23 cellular contexts compared by ENCODE assay signal in the genomic region with DNA sequence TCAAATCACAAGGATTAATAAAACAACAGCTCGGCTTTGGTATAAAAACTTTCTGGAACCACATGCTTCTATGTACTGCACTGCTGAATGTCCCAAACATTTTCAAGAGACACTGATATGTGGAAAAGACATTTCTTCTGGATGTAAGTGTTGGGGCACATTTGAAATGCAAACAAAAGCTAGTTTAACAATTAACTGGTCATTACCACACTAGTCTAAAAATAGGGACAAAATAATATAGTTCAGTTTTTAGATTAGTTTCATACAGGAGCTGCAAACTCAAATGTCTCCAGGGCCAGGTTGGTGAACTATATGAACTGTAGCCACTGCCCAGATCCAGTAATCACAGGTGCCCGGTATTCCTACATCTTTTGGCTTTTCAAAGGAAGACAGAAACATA. TPM values are rescaled to one million over a fixed set of nuclear protein-coding genes. Genes with fewer than 3 reads are reported as not detected.
DNase-seq lines count a peak whose midpoint lies in the region; ATAC-seq, FAIRE-seq and TF ChIP-seq lines count a peak whose summit lies in the region.
"Had no signal": no experiment of that assay in that cellular context is flagged by ENCODE, and none has a peak within 500 bp of the region (broad histone marks: within the 10 kb centered on the region; RNA-seq: fewer than 3 reads in every experiment).

No MANE protein-coding gene starts in this region.

- POLR2A ChIA-PET in HepG2 (lab: Yijun Ruan, JAX) = no interaction called here

- H3K4me2 ChIP-seq in HepG2 (ENCODE audit: low read depth, low read length) = 0 out of 2 replicates have a peak overlapping the region, but pooled peaks have one; percentile 8

- CTCF ChIA-PET in HepG2 (lab: Yijun Ruan, JAX; ENCODE audit: low intra/inter-chr PET ratio, low total read pairs) = no interaction called here

- peak; percentile 38 for ATAC-seq in GM21619 (IDR thresholded peaks at IDR 0.05; ENCODE audit: unreplicated experiment)
- peak; percentile 44 for ATAC-seq in HG03196 (IDR thresholded peaks at IDR 0.05; ENCODE audit: unreplicated experiment)
- peak; percentile 47; the same call in 2 of the 3 replicates for ATAC-seq in HepG2

- peaks cover 21% of the 10 kb centered on the region for H3K36me3 Mint-ChIP-seq in activated T-cell treated with anti-CD3 and anti-CD28 coated beads, Interleukin-2, amount 50 U/mL, for 24 hours (ENCODE audit: low read depth)

- H3K27ac Mint-ChIP-seq in activated T-cell treated with anti-CD3 and anti-CD28 coated beads, Interleukin-2, amount 50 U/mL, for 24 hours = peak overlapping the region; percentile 64

- H3K27me3 ChIP-seq in HepG2 (ENCODE audit: control insufficient read depth in 1 of 2, insufficient read depth in 2 of 2, low read length in 2 of 2) = no peaks in the 10 kb centered on the region; a peak in 1 of 5 replicates
- H3K27me3 ChIP-seq: esophagus squamous epithelium, right atrium auricular region, vagina had no signal

- TF ChIP-seq EP300 in HepG2 (IDR thresholded peaks at IDR 0.05; ENCODE audit: low read depth in 2 of 2, low read length in 2 of 2) (no peak), HepG2 (CRISPR knock-in tag; IDR thresholded peaks at IDR 0.05; ENCODE audit: borderline replicate concordance) (no peak)

- peaks cover 33% of the 10 kb centered on the region for H3K4me1 ChIP-seq in HepG2 (ENCODE audit: insufficient read depth, low read length)
- H3K4me1 ChIP-seq: right atrium auricular region, vagina had no signal

- H3K36me3 ChIP-seq in HepG2 (replicated peaks in 1 of 2; ENCODE audit: control insufficient read depth in 1 of 2, insufficient read depth in 2 of 2, low read length in 2 of 2) = no peaks in the 10 kb centered on the region
- H3K36me3 ChIP-seq: esophagus squamous epithelium, neutrophil, right atrium auricular region, vagina had no signal

- no TSS peak for BruUV-seq in HepG2 (replicated peaks; lab: Mats Ljungman, UMichigan)

- WGBS in HepG2 (ENCODE audit: low lambda C conversion rate) = 0% methylated on average over 2 of the region's 2 CpGs

- H2AFZ ChIP-seq in HepG2 (ENCODE audit: low read length) = no peak overlapping the region

- H3K9me3 ChIP-seq in HepG2 (ENCODE audit: low read length) = no peaks in the 10 kb centered on the region
- H3K9me3 ChIP-seq: esophagus squamous epithelium, neutrophil, right atrium auricular region, vagina had no signal

- H3K9me3 Mint-ChIP-seq in activated T-cell treated with anti-CD3 and anti-CD28 coated beads, Interleukin-2, amount 50 U/mL, for 24 hours = peaks cover 7% of the 10 kb centered on the region

- peak; percentile 44 for FAIRE-seq in HepG2 (lab: Jason Lieb, UNC)
- FAIRE-seq: A204.1 had no signal

- H3K27me3 Mint-ChIP-seq in activated T-cell treated with anti-CD3 and anti-CD28 coated beads, Interleukin-2, amount 50 U/mL, for 24 hours = no peaks in the 10 kb centered on the region

- in situ Hi-C loops in HepG2 (cut with HindIII; ENCODE audit: extremely low pct_ligation_motif_present, low pct_unique_long_range_greater_than_20kb) = no loop called here

- peaks cover 81% of the 10 kb centered on the region for H3K4me1 Mint-ChIP-seq in activated T-cell treated with anti-CD3 and anti-CD28 coated beads, Interleukin-2, amount 50 U/mL, for 24 hours (ENCODE audit: low read depth)

- H3K27ac ChIP-seq in HepG2 (ENCODE audit: extremely low read length, insufficient read depth, low read length) = peak overlapping the region; percentile 38
- H3K27ac ChIP-seq: C4-2B, esophagus squamous epithelium, neutrophil, right atrium auricular region, vagina had no signal

- H3K9ac ChIP-seq in HepG2 (ENCODE audit: insufficient read depth, low read depth, low read length) = no peak overlapping the region

- peak overlapping the region; percentile 63 for H3K4me3 Mint-ChIP-seq in activated T-cell treated with anti-CD3 and anti-CD28 coated beads, Interleukin-2, amount 50 U/mL, for 24 hours

- H3K79me2 ChIP-seq in HepG2 (ENCODE audit: insufficient read depth, low read length) = no peaks in the 10 kb centered on the region

- no peaks in the 10 kb centered on the region for H4K20me1 ChIP-seq in HepG2 (ENCODE audit: insufficient read depth, low read length)

- TF ChIP-seq CTCF in HepG2 (CRISPR knock-in tag; IDR thresholded peaks at IDR 0.05) = no peak

- TF ChIP-seq RAD21 in HepG2 (CRISPR knock-in tag; IDR thresholded peaks at IDR 0.05) = no peak

- no peak for DNase-seq in activated T-cell treated with anti-CD3 and anti-CD28 coated beads, Interleukin-2, amount 50 U/mL, for 24 hours
- DNase-seq in activated T-cell treated with anti-CD3 and anti-CD28 coated beads, Interleukin-2, amount 50 U/mL, for 1 hour = no peak
- DNase-seq in HepG2 (ENCODE audit: low spot score) = no peak
- no peak for DNase-seq in NCI-H2196 treated with DMSO at 0.1 percent for 48 hours (lab: John Stamatoyannopoulos, UW; ENCODE audit: unreplicated experiment)
- no peak for DNase-seq in mesenteric fat pad (ENCODE audit: low spot score)
- DNase-seq in epidermal melanocyte (ENCODE audit: insufficient read length, low spot score) = no peak
- DNase-seq: activated CD4-positive, alpha-beta T cell treated with anti-CD3 and anti-CD28 coated beads for 1 hour; DMS79 treated with DMSO at 0.1 percent for 48 hours; esophagus squamous epithelium; head of caudate nucleus; midbrain; NCI-H2081; NCI-H526; OCI-M1; T-helper 9 cell had no signal

- intact Hi-C loops in HepG2 (cut with micrococcal nuclease; ENCODE audit: unreplicated experiment) = no loop called here

- TF ChIP-seq POLR2A in HepG2 (IDR thresholded peaks at IDR 0.05; ENCODE audit: insufficient read depth in 1 of 2, low read depth in 2 of 2, low read length in 2 of 2) = no peak

- H3K4me3 ChIP-seq in HepG2 (replicated peaks in 1 of 3; ENCODE audit: insufficient read depth in 1 of 3, low read depth in 2 of 3, low read length in 3 of 3) = no peak overlapping the region
- H3K4me3 ChIP-seq: esophagus squamous epithelium, right atrium auricular region, vagina had no signal

TF ChIP-seq in HepG2, 621 proteins besides CTCF, POLR2A, EP300 and RAD21 (continues in another document):
- TF ChIP-seq FOXM1 (CRISPR knock-in tag; IDR thresholded peaks at IDR 0.05) (no peak), TAF1 (CRISPR knock-in tag; IDR thresholded peaks at IDR 0.05) (no peak)
- TF ChIP-seq, protein P1, sequence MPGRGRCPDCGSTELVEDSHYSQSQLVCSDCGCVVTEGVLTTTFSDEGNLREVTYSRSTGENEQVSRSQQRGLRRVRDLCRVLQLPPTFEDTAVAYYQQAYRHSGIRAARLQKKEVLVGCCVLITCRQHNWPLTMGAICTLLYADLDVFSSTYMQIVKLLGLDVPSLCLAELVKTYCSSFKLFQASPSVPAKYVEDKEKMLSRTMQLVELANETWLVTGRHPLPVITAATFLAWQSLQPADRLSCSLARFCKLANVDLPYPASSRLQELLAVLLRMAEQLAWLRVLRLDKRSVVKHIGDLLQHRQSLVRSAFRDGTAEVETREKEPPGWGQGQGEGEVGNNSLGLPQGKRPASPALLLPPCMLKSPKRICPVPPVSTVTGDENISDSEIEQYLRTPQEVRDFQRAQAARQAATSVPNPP (CRISPR knock-in tag; IDR thresholded peaks at IDR 0.05) = no peak

RNA-seq across cellular contexts. Expression of a gene that starts 3.2 kb away (rescaled TPM):
- total RNA-seq in HepG2 (2016; rRNA removed; fragmentation: Illumina TruSeq; extraction: Trizol) (not detected in 2 replicates), mesenteric fat pad (not detected)
- not detected in 2 replicates for total RNA-seq in HepG2 (2016; cell fraction: cytosol; rRNA removed; fragmentation: Illumina TruSeq; extraction: Trizol; ENCODE audit: low read depth)
- total RNA-seq in HepG2 (2016; cell fraction: insoluble cytoplasmic fraction; rRNA removed; fragmentation: Illumina TruSeq; extraction: Trizol) = not detected in 2 replicates
- total RNA-seq in HepG2 (2016; cell fraction: membrane; rRNA removed; fragmentation: Illumina TruSeq; extraction: Trizol) = not detected in 2 replicates
- not detected in 2 replicates for total RNA-seq in HepG2 (2016; cell fraction: nucleus; rRNA removed; fragmentation: Illumina TruSeq; extraction: Trizol)
- polyA plus RNA-seq in HepG2 (2011; rRNA removed) = 0.07 TPM in 1 of 2 replicates, not detected in the other
- polyA plus RNA-seq in HepG2 (2011; cell fraction: cytosol; rRNA removed) = not detected in 2 replicates
- polyA plus RNA-seq in HepG2 (2011; cell fraction: nucleus; rRNA removed) = not detected in 2 replicates
- polyA plus RNA-seq in HepG2 (2012) = not detected in 2 replicates
- polyA plus RNA-seq in HepG2 (2016; cell fraction: cytosol; fragmentation: Illumina TruSeq; extraction: Trizol; ENCODE audit: low read depth) = not detected in 2 replicates
- polyA plus RNA-seq in HepG2 (2016; cell fraction: insoluble cytoplasmic fraction; fragmentation: Illumina TruSeq; extraction: Trizol; ENCODE audit: low read depth) = not detected in 2 replicates
- not detected in 2 replicates for polyA plus RNA-seq in HepG2 (2016; cell fraction: membrane; fragmentation: Illumina TruSeq; extraction: Trizol; ENCODE audit: low read depth)
- polyA plus RNA-seq in HepG2 (2016; cell fraction: nucleus; fragmentation: Illumina TruSeq; extraction: Trizol; ENCODE audit: insufficient read depth, low read depth) = not detected in 2 replicates
- not detected in 2 replicates for polyA minus RNA-seq in HepG2 (2011; rRNA and poly(A)+ RNA removed; ENCODE audit: low replicate concordance)
- not detected in 2 replicates for polyA minus RNA-seq in HepG2 (2011; cell fraction: cytosol; rRNA and poly(A)+ RNA removed)
- not detected in 2 replicates for polyA minus RNA-seq in HepG2 (2011; cell fraction: nucleus; rRNA and poly(A)+ RNA removed)
- total RNA-seq: kidney epithelial cell, right atrium auricular region, vagina had no signal

RNA-seq across cellular contexts. Expression of a gene that starts 34.7 kb away (rescaled TPM):
- not detected in 2 replicates for total RNA-seq in HepG2 (2016; rRNA removed; fragmentation: Illumina TruSeq; extraction: Trizol)
- total RNA-seq in HepG2 (2016; cell fraction: cytosol; rRNA removed; fragmentation: Illumina TruSeq; extraction: Trizol; ENCODE audit: low read depth) = not detected in 2 replicates
- total RNA-seq in HepG2 (2016; cell fraction: insoluble cytoplasmic fraction; rRNA removed; fragmentation: Illumina TruSeq; extraction: Trizol) = not detected in 2 replicates
- not detected in 2 replicates for total RNA-seq in HepG2 (2016; cell fraction: membrane; rRNA removed; fragmentation: Illumina TruSeq; extraction: Trizol)
- total RNA-seq in HepG2 (2016; cell fraction: nucleus; rRNA removed; fragmentation: Illumina TruSeq; extraction: Trizol) = not detected in 2 replicates
- polyA plus RNA-seq in HepG2 (2011; rRNA removed) = not detected in 2 replicates
- not detected in 2 replicates for polyA plus RNA-seq in HepG2 (2011; cell fraction: cytosol; rRNA removed)
- polyA plus RNA-seq in HepG2 (2011; cell fraction: nucleus; rRNA removed) = not detected in 2 replicates
- not detected in 2 replicates for polyA plus RNA-seq in HepG2 (2012)
- not detected in 2 replicates for polyA plus RNA-seq in HepG2 (2016; cell fraction: cytosol; fragmentation: Illumina TruSeq; extraction: Trizol; ENCODE audit: low read depth)
- polyA plus RNA-seq in HepG2 (2016; cell fraction: insoluble cytoplasmic fraction; fragmentation: Illumina TruSeq; extraction: Trizol; ENCODE audit: low read depth) = not detected in 2 replicates
- polyA plus RNA-seq in HepG2 (2016; cell fraction: membrane; fragmentation: Illumina TruSeq; extraction: Trizol; ENCODE audit: low read depth) = not detected in 2 replicates
- polyA plus RNA-seq in HepG2 (2016; cell fraction: nucleus; fragmentation: Illumina TruSeq; extraction: Trizol; ENCODE audit: insufficient read depth, low read depth) = not detected in 2 replicates
- not detected in 2 replicates for polyA minus RNA-seq in HepG2 (2011; rRNA and poly(A)+ RNA removed; ENCODE audit: low replicate concordance)
- not detected in 2 replicates for polyA minus RNA-seq in HepG2 (2011; cell fraction: cytosol; rRNA and poly(A)+ RNA removed)
- not detected in 2 replicates for polyA minus RNA-seq in HepG2 (2011; cell fraction: nucleus; rRNA and poly(A)+ RNA removed)
- not detected for total RNA-seq in mesenteric fat pad
- total RNA-seq: esophagus squamous epithelium, kidney epithelial cell, right atrium auricular region, vagina had no signal
